ENCODE assay signal across 22 cellular contexts in genomic region chr1:25559031-25559430, GRCh38. TPM values are rescaled to one million over a fixed set of nuclear protein-coding genes. Genes with fewer than 3 reads are reported as not detected.
DNase-seq lines count a peak whose midpoint lies in the region; ATAC-seq and TF ChIP-seq lines count a peak whose summit lies in the region.
"Had no signal": no experiment of that assay in that cellular context is flagged by ENCODE, and none has a peak within 500 bp of the region (broad histone marks: within the 10 kb centered on the region; RNA-seq: fewer than 3 reads in every experiment).

No MANE protein-coding gene starts in this region.

- CTCF ChIA-PET in CD4-positive, alpha-beta memory T cell (lab: Charles Lee; ENCODE audit: partially characterized antibody), result interaction anchor here (1.8 kb wide), 1 partner anchor 60 kb away, joined by 4 read pairs; no protein-coding TSS in a partner anchor
- CTCF ChIA-PET in OCI-LY7 (lab: Charles Lee; ENCODE audit: unreplicated experiment), result no interaction called here

- H3K9me3 Mint-ChIP-seq in CD4-positive, alpha-beta memory T cell, result no peaks in the 10 kb centered on the region
- no peaks in the 10 kb centered on the region for H3K9me3 Mint-ChIP-seq in endothelial cell (ENCODE audit: unreplicated experiment)

- WGBS in neuronal stem cell (ENCODE audit: extremely low coverage in 2 of 2, insufficient read length in 2 of 2, insufficient replicate concordance in 1 of 2), 2 donors, result no CpG with 5 or more reads among the region's 6 CpGs

- no peak overlapping the region for H2BK120ac ChIP-seq in neuronal stem cell (ENCODE audit: low read depth, low read length)

- no peaks in the 10 kb centered on the region for H3K9me3 ChIP-seq in CD4-positive, alpha-beta memory T cell (ENCODE audit: control insufficient read depth in 1 of 2, low read length in 2 of 2)
- H3K9me3 ChIP-seq in OCI-LY7 (ENCODE audit: low read length), result no peaks in the 10 kb centered on the region
- no peaks in the 10 kb centered on the region for H3K9me3 ChIP-seq in neuronal stem cell (replicated peaks in 1 of 2; ENCODE audit: control insufficient read depth in 2 of 2, insufficient read depth in 1 of 2, low read depth in 1 of 2, low read length in 2 of 2)
- H3K9me3 ChIP-seq: esophagus muscularis mucosa, MG63, ovary, sigmoid colon, testis had no signal

- H3K79me1 ChIP-seq in neuronal stem cell (ENCODE audit: low read depth, low read length), result no peaks in the 10 kb centered on the region

- no peak overlapping the region for H3K14ac ChIP-seq in neuronal stem cell (ENCODE audit: low read length)

- H3K36me3 ChIP-seq in CD4-positive, alpha-beta memory T cell (ENCODE audit: insufficient read depth, low read length), result peaks cover 39% of the 10 kb centered on the region
- H3K36me3 ChIP-seq in OCI-LY7 (ENCODE audit: insufficient read depth, low read length), result peaks cover 32% of the 10 kb centered on the region
- H3K36me3 ChIP-seq in neuronal stem cell (replicated peaks in 1 of 2; ENCODE audit: control insufficient read depth in 2 of 2, insufficient read depth in 2 of 2, low read length in 2 of 2), result no peaks in the 10 kb centered on the region
- H3K36me3 ChIP-seq: ovary had no signal

- no peaks in the 10 kb centered on the region for H3K27me3 Mint-ChIP-seq in CD4-positive, alpha-beta memory T cell
- H3K27me3 Mint-ChIP-seq in endothelial cell (ENCODE audit: unreplicated experiment), result peaks cover 6% of the 10 kb centered on the region

- no peak overlapping the region for H4K91ac ChIP-seq in neuronal stem cell (ENCODE audit: low read depth, low read length, poor library complexity)

- peak overlapping the region; percentile 75 to 98 (median 93) for H3K27ac Mint-ChIP-seq in CD4-positive, alpha-beta memory T cell
- peak overlapping the region; percentile 84 for H3K27ac Mint-ChIP-seq in endothelial cell (ENCODE audit: unreplicated experiment)

- no TSS peak for BruUV-seq in OCI-LY7 (replicated peaks; lab: Mats Ljungman, UMichigan)

- no peak overlapping the region for H3K9ac ChIP-seq in neuronal stem cell (ENCODE audit: low read depth, low read length, poor library complexity)
- H3K9ac ChIP-seq: GM23248 had no signal

- peaks cover 68 to 100% (median 85%) of the 10 kb centered on the region in 4 donors for H3K4me1 Mint-ChIP-seq in CD4-positive, alpha-beta memory T cell
- peaks cover 52% of the 10 kb centered on the region for H3K4me1 Mint-ChIP-seq in endothelial cell (ENCODE audit: unreplicated experiment)

- no peak overlapping the region for H2BK5ac ChIP-seq in neuronal stem cell (ENCODE audit: low read length)

- peak overlapping the region; percentile 66 for H3K27ac ChIP-seq in CD4-positive, alpha-beta memory T cell (ENCODE audit: low read depth, low read length)
- peak overlapping the region; percentile 85 for H3K27ac ChIP-seq in OCI-LY7 (ENCODE audit: low read depth, low read length, poor library complexity, severe bottlenecking)
- H3K27ac ChIP-seq in neuronal stem cell (replicated peaks; ENCODE audit: low read length), result no peak overlapping the region
- H3K27ac ChIP-seq: esophagus muscularis mucosa, GM23248, ovary, sigmoid colon, testis had no signal

- intact Hi-C loops in CD4-positive, alpha-beta memory T cell (cut with micrococcal nuclease), result no loop called here
- intact Hi-C loops in OCI-LY7 (cut with micrococcal nuclease; ENCODE audit: unreplicated experiment), result no loop called here

- H3K36me3 Mint-ChIP-seq in CD4-positive, alpha-beta memory T cell, result peaks cover 51 to 79% of the 10 kb centered on the region in 2 donors
- no peaks in the 10 kb centered on the region for H3K36me3 Mint-ChIP-seq in endothelial cell (ENCODE audit: low read depth, unreplicated experiment)

- no peak overlapping the region for H2BK12ac ChIP-seq in neuronal stem cell (ENCODE audit: low read length)

- no peak overlapping the region for H2AK5ac ChIP-seq in neuronal stem cell (ENCODE audit: low read depth, low read length)

- H3K4ac ChIP-seq in neuronal stem cell (ENCODE audit: low read length), result no peak overlapping the region

- 0 out of 2 replicates have a peak, but pooled peaks cover 4% of the 10 kb centered on the region for H3K79me2 ChIP-seq in OCI-LY7 (ENCODE audit: insufficient read depth, low read depth, low read length)

- H2AFZ ChIP-seq in OCI-LY7 (ENCODE audit: low read length), result no peak overlapping the region
- no peak overlapping the region for H2AFZ ChIP-seq in neuronal stem cell (ENCODE audit: low read length)
- H2AFZ ChIP-seq: GM23248 had no signal

- peak overlapping the region in 5 of 8 donors; percentile 27 to 61 (median 51) for H3K4me3 Mint-ChIP-seq in CD4-positive, alpha-beta memory T cell
- H3K4me3 Mint-ChIP-seq in endothelial cell (ENCODE audit: unreplicated experiment), result peak overlapping the region; percentile 6

- no peak for TF ChIP-seq CTCF in OCI-LY7 (conservative IDR thresholded peaks at IDR 0.05; ENCODE audit: low read length)
- TF ChIP-seq CTCF in endothelial cell (IDR thresholded peaks at IDR 0.05; ENCODE audit: unreplicated experiment), result no peak

- peak overlapping the region; percentile 16 for H3K18ac ChIP-seq in neuronal stem cell (ENCODE audit: low read length)

- H3K4me2 ChIP-seq in OCI-LY7 (ENCODE audit: low read length), result no peak overlapping the region
- no peak overlapping the region for H3K4me2 ChIP-seq in neuronal stem cell (ENCODE audit: insufficient read depth, low read length, poor library complexity, severe bottlenecking)

- H3K9me2 ChIP-seq in OCI-LY7 (ENCODE audit: insufficient read depth, low read length), result no peaks in the 10 kb centered on the region

- ATAC-seq in HG02852 (IDR thresholded peaks at IDR 0.05; ENCODE audit: unreplicated experiment), result no peak
- no peak for ATAC-seq in GM19463 (IDR thresholded peaks at IDR 0.05; ENCODE audit: unreplicated experiment)
- ATAC-seq: HepG2 had no signal

- no peaks in the 10 kb centered on the region for H4K20me1 ChIP-seq in OCI-LY7 (ENCODE audit: insufficient read depth, low read length)

- no peak overlapping the region for H4K8ac ChIP-seq in neuronal stem cell (ENCODE audit: low read depth, low read length)

- H3K4me3 ChIP-seq in CD4-positive, alpha-beta memory T cell (ENCODE audit: low read length in 2 of 2), result no peak overlapping the region
- no peak overlapping the region for H3K4me3 ChIP-seq in OCI-LY7 (ENCODE audit: low read depth, low read length, poor library complexity, severe bottlenecking)
- no peak overlapping the region for H3K4me3 ChIP-seq in neuronal stem cell (ENCODE audit: low read length in 2 of 2)
- H3K4me3 ChIP-seq: esophagus muscularis mucosa, GM23248, MG63, ovary, sigmoid colon, testis had no signal

- H2BK15ac ChIP-seq in neuronal stem cell (ENCODE audit: low read length), result no peak overlapping the region

- H3K27me3 ChIP-seq in CD4-positive, alpha-beta memory T cell (ENCODE audit: insufficient read depth, low read length), result no peaks in the 10 kb centered on the region
- H3K27me3 ChIP-seq in neuronal stem cell (ENCODE audit: control insufficient read depth in 3 of 3, insufficient read depth in 3 of 3, low read depth in 1 of 3, low read length in 3 of 3), result no peaks in the 10 kb centered on the region
- H3K27me3 ChIP-seq: esophagus muscularis mucosa, MG63, ovary, sigmoid colon, testis had no signal

- no peak overlapping the region for H3K23ac ChIP-seq in neuronal stem cell (ENCODE audit: low read depth, low read length, poor library complexity)

- H3K4me1 ChIP-seq in CD4-positive, alpha-beta memory T cell (ENCODE audit: insufficient read depth, low read length), result peaks cover 99% of the 10 kb centered on the region
- peaks cover 55% of the 10 kb centered on the region for H3K4me1 ChIP-seq in OCI-LY7 (ENCODE audit: insufficient read depth, low read length, poor library complexity, severe bottlenecking)
- peaks cover 9 to 10% of the 10 kb centered on the region in 2 donors for H3K4me1 ChIP-seq in neuronal stem cell (ENCODE audit: control insufficient read depth in 2 of 2, insufficient read depth in 1 of 2, low read depth in 1 of 2, low read length in 2 of 2)
- H3K4me1 ChIP-seq: testis had no signal

- no peak for DNase-seq in CD4-positive, alpha-beta memory T cell
- DNase-seq in OCI-LY7 (ENCODE audit: low spot score) (no peak), endothelial cell (ENCODE audit: low spot score) (peak; percentile 22), neuronal stem cell (ENCODE audit: low spot score) (no peak)
- no peak for DNase-seq in stimulated activated CD4-positive, alpha-beta T cell treated with anti-CD3 and anti-CD28 coated beads, Interleukin-4, amount 100 ng/mL, for 24 hours
- DNase-seq: activated effector memory CD4-positive, alpha-beta T cell treated with Interleukin-2 at 50 U/mL for 16 hours; AML-193; GM23248; head of caudate nucleus; MG63; NCI-H1694 treated with DMSO at 0.1 percent for 48 hours; NCI-H2227 treated with DMSO at 0.1 percent for 48 hours; NK-92 treated with Interleukin-12 subunit alpha and Interleukin-12 subunit beta, amount 100 ng/mL, for 24 hours; ovary; RPMI8226; sigmoid colon; stimulated activated CD4-positive, alpha-beta T cell treated with anti-CD3 and anti-CD28 coated beads, Interleukin-2, amount 100 ng/mL, for 24 hours; testis had no signal

- POLR2A ChIA-PET in CD4-positive, alpha-beta memory T cell (lab: Charles Lee; ENCODE audit: partially characterized antibody), result interaction anchor here (0.6 to 24.3 kb wide), 3 partner anchors 5 to 155 kb away, joined by 3 to 615 read pairs (median 615); partner anchors contain the start of gene LDLRAP1
- POLR2A ChIA-PET in OCI-LY7 (lab: Charles Lee), result interaction anchor here (1.0 kb wide), 1 partner anchor 253 kb away, joined by 3 read pairs; no protein-coding TSS in a partner anchor

RNA-seq across cellular contexts. Expression of gene LDLRAP1, which starts 15.6 kb away (rescaled TPM):
- 100 to 1,000 TPM; 201 to 210 TPM for total RNA-seq in CD4-positive, alpha-beta memory T cell
- polyA plus RNA-seq in CD4-positive, alpha-beta memory T cell, result 100 to 1,000 TPM; 233 to 306 TPM
- total RNA-seq in OCI-LY7 (2014; rRNA removed; shearing (Covaris generic)), result 12.6 and 14.9 TPM in 2 replicates
- 30.3 and 36.2 TPM in 2 replicates for total RNA-seq in OCI-LY7 (2022)
- total RNA-seq in endothelial cell (ENCODE audit: unreplicated experiment), result 23.5 TPM
- 5.0 TPM for polyA plus RNA-seq in neuronal stem cell (2013, experiment 1 of 2)
- 5.4 TPM for polyA plus RNA-seq in neuronal stem cell (2013, experiment 2 of 2)

RNA-seq across cellular contexts. Expression of gene MAN1C1, which starts 57.6 kb away (rescaled TPM):
- 10 to 100 TPM; 42.6 to 45.1 TPM for total RNA-seq in CD4-positive, alpha-beta memory T cell
- polyA plus RNA-seq in CD4-positive, alpha-beta memory T cell, result 10 to 100 TPM in 1 of 2 donors, 1 to 10 TPM in 1; 3.6 to 10.4 TPM
- 2.4 and 3.0 TPM in 2 replicates for total RNA-seq in OCI-LY7 (2014; rRNA removed; shearing (Covaris generic))
- total RNA-seq in OCI-LY7 (2022) (4.6 and 4.9 TPM in 2 replicates), endothelial cell (ENCODE audit: unreplicated experiment) (29.1 TPM)
- polyA plus RNA-seq in neuronal stem cell (2013, experiment 1 of 2), result 7.3 TPM
- 7.1 TPM for polyA plus RNA-seq in neuronal stem cell (2013, experiment 2 of 2)
